In genomic region chr17:3448059-3448630, GRCh38 we compare ENCODE assay signal across 21 cellular contexts. TPM values are rescaled to one million over a fixed set of nuclear protein-coding genes. Genes with fewer than 3 reads are reported as not detected.
"Had no signal": no experiment of that assay in that cellular context is flagged by ENCODE, and none has a peak within 500 bp of the region (broad histone marks: within the 10 kb centered on the region; RNA-seq: fewer than 3 reads in every experiment).

No MANE protein-coding gene starts in this region.

- H3K4me3 ChIP-seq: cardiac muscle cell, skin epidermis, transverse colon had no signal

- H3K9me3 ChIP-seq: transverse colon had no signal

- H3K4me3 Mint-ChIP-seq: activated CD8-positive, alpha-beta memory T cell treated with anti-CD3 and anti-CD28 coated beads, Interleukin-2, amount 10 ng/mL, durations not matched to agents 7 days and 5 days; activated naive CD4-positive, alpha-beta T cell treated with anti-CD3 and anti-CD28 coated beads, Interleukin-2, amount 10 ng/mL, durations not matched to agents 7 days and 5 days; activated T-cell treated with anti-CD3 and anti-CD28 coated beads, Interleukin-2, amount 50 U/mL, for 24 hours; nephron progenitor cell; T-cell had no signal

- DNase-seq: activated CD4-positive, alpha-beta T cell treated with anti-CD3 and anti-CD28 coated beads for 1 hour; activated CD4-positive, alpha-beta T cell treated with anti-CD3 and anti-CD28 coated beads, Interleukin-2, amount 50 U/mL, for 4 hours; activated CD8-positive, alpha-beta memory T cell treated with anti-CD3 and anti-CD28 coated beads, Interleukin-2, amount 10 ng/mL, durations not matched to agents 7 days and 5 days; activated T-cell treated with anti-CD3 and anti-CD28 coated beads, Interleukin-2, amount 50 U/mL, for 24 hours; foreskin fibroblast; kidney glomerular epithelial cell; nephron progenitor cell; occipital lobe; right cardiac atrium; stimulated activated CD4-positive, alpha-beta T cell treated with anti-CD3 and anti-CD28 coated beads, Interleukin-4, amount 100 ng/mL, for 4 hours; stimulated activated naive CD8-positive, alpha-beta T cell treated with anti-CD3 and anti-CD28 coated beads, Interleukin-15, Interleukin-2, amounts not matched to agents 100 U/mL and 50 U/mL, for 24 hours; T-cell; T-helper 9 cell; transverse colon had no signal

- H3K36me3 ChIP-seq: cardiac muscle cell, transverse colon had no signal

- H3K27me3 ChIP-seq: cardiac muscle cell, transverse colon had no signal

- ATAC-seq: activated CD8-positive, alpha-beta memory T cell treated with anti-CD3 and anti-CD28 coated beads, Interleukin-2, amount 10 ng/mL, durations not matched to agents 7 days and 5 days; right cardiac atrium; stimulated activated naive CD8-positive, alpha-beta T cell treated with anti-CD3 and anti-CD28 coated beads, Interleukin-15, Interleukin-2, amounts not matched to agents 100 U/mL and 50 U/mL, for 24 hours had no signal

- FAIRE-seq: astrocyte had no signal

- H3K36me3 Mint-ChIP-seq: activated CD8-positive, alpha-beta memory T cell treated with anti-CD3 and anti-CD28 coated beads, Interleukin-2, amount 10 ng/mL, durations not matched to agents 7 days and 5 days; activated naive CD4-positive, alpha-beta T cell treated with anti-CD3 and anti-CD28 coated beads, Interleukin-2, amount 10 ng/mL, durations not matched to agents 7 days and 5 days; T-cell had no signal

- H3K27ac ChIP-seq: cardiac muscle cell, skin epidermis had no signal

- H3K9me3 Mint-ChIP-seq: activated naive CD4-positive, alpha-beta T cell treated with anti-CD3 and anti-CD28 coated beads, Interleukin-2, amount 10 ng/mL, durations not matched to agents 7 days and 5 days; activated T-cell treated with anti-CD3 and anti-CD28 coated beads, Interleukin-2, amount 50 U/mL, for 24 hours; nephron progenitor cell had no signal

- H3K4me1 Mint-ChIP-seq: activated CD8-positive, alpha-beta memory T cell treated with anti-CD3 and anti-CD28 coated beads, Interleukin-2, amount 10 ng/mL, durations not matched to agents 7 days and 5 days; activated naive CD4-positive, alpha-beta T cell treated with anti-CD3 and anti-CD28 coated beads, Interleukin-2, amount 10 ng/mL, durations not matched to agents 7 days and 5 days; nephron progenitor cell; T-cell had no signal

- H3K27ac Mint-ChIP-seq: activated CD8-positive, alpha-beta memory T cell treated with anti-CD3 and anti-CD28 coated beads, Interleukin-2, amount 10 ng/mL, durations not matched to agents 7 days and 5 days; activated naive CD4-positive, alpha-beta T cell treated with anti-CD3 and anti-CD28 coated beads, Interleukin-2, amount 10 ng/mL, durations not matched to agents 7 days and 5 days; activated T-cell treated with anti-CD3 and anti-CD28 coated beads, Interleukin-2, amount 50 U/mL, for 24 hours; nephron progenitor cell; progenitor cell of endocrine pancreas; T-cell had no signal

RNA-seq across cellular contexts. Expression of gene OR1E2, which starts 14.5 kb away (rescaled TPM):
- total RNA-seq: activated CD8-positive, alpha-beta memory T cell treated with anti-CD3 and anti-CD28 coated beads, Interleukin-2, amount 10 ng/mL, durations not matched to agents 7 days and 5 days; astrocyte; cardiac muscle cell; esophagus mucosa; lower leg skin; occipital lobe; progenitor cell of endocrine pancreas; right cardiac atrium; T-cell; transverse colon had no signal
- polyA plus RNA-seq: cardiac muscle cell, right cardiac atrium had no signal

RNA-seq across cellular contexts. Expression of gene SPATA22, which starts 23.5 kb away (rescaled TPM):
- total RNA-seq: astrocyte, cardiac muscle cell, esophagus mucosa, progenitor cell of endocrine pancreas, transverse colon had no signal
- polyA plus RNA-seq: cardiac muscle cell had no signal

RNA-seq across cellular contexts. Expression of gene ASPA, which starts 27.7 kb away (rescaled TPM):
- total RNA-seq: activated CD8-positive, alpha-beta memory T cell treated with anti-CD3 and anti-CD28 coated beads, Interleukin-2, amount 10 ng/mL, durations not matched to agents 7 days and 5 days; astrocyte; cardiac muscle cell; progenitor cell of endocrine pancreas; T-cell had no signal
- polyA plus RNA-seq: cardiac muscle cell had no signal

RNA-seq across cellular contexts. Expression of gene OR3A3, which starts 37.0 kb away (rescaled TPM):
- total RNA-seq: activated CD8-positive, alpha-beta memory T cell treated with anti-CD3 and anti-CD28 coated beads, Interleukin-2, amount 10 ng/mL, durations not matched to agents 7 days and 5 days; astrocyte; cardiac muscle cell; esophagus mucosa; lower leg skin; occipital lobe; progenitor cell of endocrine pancreas; right cardiac atrium; T-cell; transverse colon had no signal
- polyA plus RNA-seq: cardiac muscle cell, right cardiac atrium had no signal

RNA-seq across cellular contexts. Expression of gene OR1E1, which starts 49.9 kb away (rescaled TPM):
- total RNA-seq: activated CD8-positive, alpha-beta memory T cell treated with anti-CD3 and anti-CD28 coated beads, Interleukin-2, amount 10 ng/mL, durations not matched to agents 7 days and 5 days; astrocyte; cardiac muscle cell; esophagus mucosa; lower leg skin; occipital lobe; progenitor cell of endocrine pancreas; right cardiac atrium; T-cell; transverse colon had no signal
- polyA plus RNA-seq: cardiac muscle cell, right cardiac atrium had no signal
